Comparison of ENCODE assay signal across 22 cellular contexts in genomic region chr11:109264128-109264527, GRCh38.
"Had no signal": no experiment of that assay in that cellular context is flagged by ENCODE, and none has a peak within 500 bp of the region (broad histone marks: within the 10 kb centered on the region; RNA-seq: fewer than 3 reads in every experiment).

No MANE protein-coding gene starts in this region.

- DNase-seq: activated CD4-positive, alpha-beta T cell treated with anti-CD3 and anti-CD28 coated beads for 4 hours; activated CD4-positive, alpha-beta T cell treated with anti-CD3 and anti-CD28 coated beads, Interleukin-2, amount 50 U/mL, for 48 hours; activated CD4-positive, CD25-positive, alpha-beta regulatory T cell; activated CD8-positive, alpha-beta memory T cell treated with anti-CD3 and anti-CD28 coated beads, Interleukin-2, amount 50 U/mL, for 48 hours; activated naive CD4-positive, alpha-beta T cell; activated naive CD8-positive, alpha-beta T cell treated with anti-CD3 and anti-CD28 coated beads, Interleukin-2, amount 10 ng/mL, durations not matched to agents 7 days and 5 days; activated T-cell treated with anti-CD3 and anti-CD28 coated beads, Interleukin-2, amount 50 U/mL, for 4 hours; amniotic stem cell; colonic mucosa; dorsolateral prefrontal cortex; effector memory CD8-positive, alpha-beta T cell; foreskin melanocyte; glutamatergic neuron; hypothalamus; left ventricle myocardium superior; midbrain; natural killer cell; psoas muscle; right cardiac atrium; stimulated activated CD4-positive, alpha-beta T cell treated with anti-CD3 and anti-CD28 coated beads, Interleukin-12 subunit alpha, Interleukin-12 subunit beta, amount 100 ng/mL, for 4 hours; stimulated activated CD4-positive, alpha-beta T cell treated with anti-CD3 and anti-CD28 coated beads, Interleukin-4, amount 100 ng/mL, for 4 hours; stimulated activated naive CD8-positive, alpha-beta T cell treated with anti-CD3 and anti-CD28 coated beads, Interleukin-15, amount 100 ng/mL, for 72 hours had no signal
